In the genomic region with DNA sequence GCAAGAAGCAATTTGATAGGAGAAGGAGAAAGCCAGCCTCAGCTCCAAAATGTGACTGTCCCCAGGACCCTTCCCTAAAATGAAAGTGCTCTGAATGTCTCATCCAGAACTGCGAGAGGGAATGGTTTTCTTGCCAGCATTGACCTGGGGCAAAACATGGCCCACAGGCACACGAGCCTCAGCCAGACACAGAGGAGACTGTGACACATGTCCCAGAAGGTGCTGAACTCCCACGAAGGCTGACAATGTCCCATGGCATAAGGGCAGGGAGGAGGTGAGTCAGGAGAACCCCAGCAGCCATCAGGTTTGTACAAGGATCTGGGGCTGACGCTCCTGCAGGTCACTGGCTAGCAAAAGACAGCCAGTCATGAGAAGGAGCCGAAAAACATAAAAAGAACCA, we compare ENCODE assay signal across 1 cellular context.
TF ChIP-seq lines count a peak whose summit lies in the region.

No MANE protein-coding gene starts in this region.

TF ChIP-seq in IMR-90, 13 proteins besides CTCF, POLR2A, EP300 and RAD21:
- TF ChIP-seq FOS (IDR thresholded peaks at IDR 0.05; ENCODE audit: low read depth, low read length) (no peak), MXI1 (IDR thresholded peaks at IDR 0.05; ENCODE audit: borderline replicate concordance, low read depth, low read length) (no peak), MAZ (IDR thresholded peaks at IDR 0.05; ENCODE audit: borderline replicate concordance, low read depth, low read length) (no peak), RCOR1 (IDR thresholded peaks at IDR 0.05; ENCODE audit: insufficient replicate concordance, low read length) (no peak), MAFK (IDR thresholded peaks at IDR 0.05; ENCODE audit: low read depth, low read length) (no peak), USF2 (IDR thresholded peaks at IDR 0.05; ENCODE audit: low read depth, low read length) (no peak), BHLHE40 (IDR thresholded peaks at IDR 0.05; ENCODE audit: low read depth, low read length) (no peak), CEBPB (IDR thresholded peaks at IDR 0.05; ENCODE audit: low read depth, low read length) (no peak), ELK1 (IDR thresholded peaks at IDR 0.05; ENCODE audit: borderline replicate concordance, low read depth, low read length) (no peak), NFE2L2 (IDR thresholded peaks at IDR 0.05; ENCODE audit: low read depth, low read length) (no peak), SMC3 (IDR thresholded peaks at IDR 0.05; ENCODE audit: low read depth, low read length) (no peak)
